Comparison of ENCODE assay signal across 8 cellular contexts in genomic region chr2:112645396-112646101, GRCh38. TPM values are rescaled to one million over a fixed set of nuclear protein-coding genes. Genes with fewer than 3 reads are reported as not detected.
DNase-seq lines count a peak whose midpoint lies in the region; ATAC-seq and TF ChIP-seq lines count a peak whose summit lies in the region.

SLC20A1 (plus strand) TSS chr2:112645939; CDS start chr2:112646829, 890 bp downstream.

- CTCF ChIA-PET in Panc1 (lab: Charles Lee) = interaction anchor here (1.3 kb wide), 1 partner anchor 15 kb away, joined by 6 read pairs; no protein-coding TSS in a partner anchor

- H3K36me3 Mint-ChIP-seq in stimulated activated effector memory CD8-positive, alpha-beta T cell treated with anti-CD3 and anti-CD28 coated beads, Interleukin-12 subunit alpha, Interleukin-12 subunit beta, amount 100 ng/mL, for 72 hours = peaks cover 58% of the 10 kb centered on the region

- WGBS in esophagus muscularis mucosa = 1% methylated on average over 28 of the region's 82 CpGs

- intact Hi-C loops in Panc1 (cut with micrococcal nuclease; ENCODE audit: unreplicated experiment) (no loop called here), esophagus muscularis mucosa (cut with DNase I) (loop anchor here (2.0 to 5.0 kb wide), 2 partner anchors 43 to 61 kb away; partner anchors contain the start of gene CHCHD5)

- peak; percentile 94 for TF ChIP-seq POLR2A in esophagus muscularis mucosa (IDR thresholded peaks at IDR 0.05; ENCODE audit: low read depth)

- H3K27me3 ChIP-seq in Panc1 (ENCODE audit: control insufficient read depth, insufficient read depth, low read length) (no peaks in the 10 kb centered on the region), esophagus muscularis mucosa (no peaks in the 10 kb centered on the region)

- H3K4me1 ChIP-seq in Panc1 (ENCODE audit: control insufficient read depth, insufficient read depth, low read length) (peaks cover 42% of the 10 kb centered on the region), esophagus muscularis mucosa (peaks cover 35 to 54% (median 48%) of the 10 kb centered on the region in 4 donors)

- H3K36me3 ChIP-seq in Panc1 (ENCODE audit: control insufficient read depth, insufficient read depth, low read length) = peaks cover 33% of the 10 kb centered on the region
- peaks cover 0 to 33% (median 20%) of the 10 kb centered on the region in 4 donors for H3K36me3 ChIP-seq in esophagus muscularis mucosa

- POLR2A ChIA-PET in Panc1 (lab: Charles Lee) = interaction anchor here (0.5 to 0.7 kb wide), 6 partner anchors 13 to 76 kb away, joined by 3 to 15 read pairs (median 5); no protein-coding TSS in a partner anchor

- H3K9me3 Mint-ChIP-seq in stimulated activated effector memory CD8-positive, alpha-beta T cell treated with anti-CD3 and anti-CD28 coated beads, Interleukin-12 subunit alpha, Interleukin-12 subunit beta, amount 100 ng/mL, for 72 hours = no peaks in the 10 kb centered on the region

- DNase-seq in DMS53 treated with DMSO at 0.1 percent for 48 hours (lab: John Stamatoyannopoulos, UW; ENCODE audit: unreplicated experiment) (peak; percentile 93), Panc1 (ENCODE audit: low read depth, low spot score) (peak; percentile 66), esophagus muscularis mucosa (ENCODE audit: extremely low spot score) (peak; percentile 97), myocyte (ENCODE audit: low read depth) (peak; percentile 95)
- peak; percentile 90 for DNase-seq in Jurkat, Clone E6-1 (ENCODE audit: low read depth, low spot score)
- DNase-seq in activated T-cell treated with anti-CD3 and anti-CD28 coated beads, Interleukin-2, amount 50 U/mL, for 48 hours = peak; percentile 97 to 99
- peak; percentile 99 for DNase-seq in stimulated activated effector memory CD8-positive, alpha-beta T cell treated with anti-CD3 and anti-CD28 coated beads, Interleukin-12 subunit alpha, Interleukin-12 subunit beta, amount 100 ng/mL, for 72 hours (ENCODE audit: low spot score in 2 of 2)

- H3K27ac ChIP-seq in Panc1 (ENCODE audit: low read length) (peak within 1 kb of the TSS; percentile 94), esophagus muscularis mucosa (replicated peaks in 1 of 4) (peak within 1 kb of the TSS; percentile 98 to 100 (median 99))

- in situ Hi-C loops in Panc1 (cut with HindIII; ENCODE audit: low pct_unique_long_range_greater_than_20kb, low sequenced_read_pairs) = no loop called here

- H3K9me3 ChIP-seq in Panc1 (ENCODE audit: control insufficient read depth, insufficient read depth, low read depth, low read length) (no peaks in the 10 kb centered on the region), esophagus muscularis mucosa (no peaks in the 10 kb centered on the region)

- TF ChIP-seq CTCF in Panc1 (IDR thresholded peaks at IDR 0.05) (peak; percentile 35), esophagus muscularis mucosa (IDR thresholded peaks at IDR 0.05) (peak in 1 of 3 experiments; percentile 38)

- ATAC-seq in GM21619 (IDR thresholded peaks at IDR 0.05; ENCODE audit: unreplicated experiment) = peak; percentile 85
- ATAC-seq in Panc1 = peak; percentile 95
- peak; percentile 92 for ATAC-seq in stimulated activated effector memory CD8-positive, alpha-beta T cell treated with anti-CD3 and anti-CD28 coated beads, Interleukin-12 subunit alpha, Interleukin-12 subunit beta, amount 100 ng/mL, for 72 hours

- peak within 1 kb of the TSS; percentile 86 for H3K27ac Mint-ChIP-seq in stimulated activated effector memory CD8-positive, alpha-beta T cell treated with anti-CD3 and anti-CD28 coated beads, Interleukin-12 subunit alpha, Interleukin-12 subunit beta, amount 100 ng/mL, for 72 hours

- H3K4me3 ChIP-seq in Jurkat, Clone E6-1 (ENCODE audit: low read length) = peak within 1 kb of the TSS; percentile 84
- peak within 1 kb of the TSS; percentile 70 to 86 for H3K4me3 ChIP-seq in Panc1 (ENCODE audit: low read depth in 2 of 2, low read length in 2 of 2)
- peak within 1 kb of the TSS; percentile 89 to 97 (median 93) for H3K4me3 ChIP-seq in esophagus muscularis mucosa

- H3K4me3 Mint-ChIP-seq in stimulated activated effector memory CD8-positive, alpha-beta T cell treated with anti-CD3 and anti-CD28 coated beads, Interleukin-12 subunit alpha, Interleukin-12 subunit beta, amount 100 ng/mL, for 72 hours = peak within 1 kb of the TSS; percentile 80

- H3K4me1 Mint-ChIP-seq in stimulated activated effector memory CD8-positive, alpha-beta T cell treated with anti-CD3 and anti-CD28 coated beads, Interleukin-12 subunit alpha, Interleukin-12 subunit beta, amount 100 ng/mL, for 72 hours = peaks cover 62% of the 10 kb centered on the region

- TF ChIP-seq EP300 in esophagus muscularis mucosa (IDR thresholded peaks at IDR 0.05) = no peak

- BruUV-seq in Panc1 (replicated peaks; lab: Mats Ljungman, UMichigan) = no TSS peak

RNA-seq across cellular contexts. Expression of gene SLC20A1, which starts in this region (rescaled TPM):
- polyA plus RNA-seq in Jurkat, Clone E6-1 (2012; ENCODE audit: insufficient read depth, insufficient read length) = 55.1 TPM
- 72.0 TPM for total RNA-seq in Panc1 (2021; ENCODE audit: unreplicated experiment)
- 22.8 TPM for polyA plus RNA-seq in Panc1 (2012; ENCODE audit: insufficient read length)
- 10 to 100 TPM; 12.0 to 34.1 (median 14.9) TPM for total RNA-seq in esophagus muscularis mucosa
- 22.9 and 36.8 TPM in 2 replicates for total RNA-seq in myocyte
- 125 TPM for polyA plus RNA-seq in myocyte (2012)

Comparison
In these comparisons a context has a peak if more than half of its experiments do, and no peak if none do; other contexts are left out.
1. Peak in every context shown above with its lines: DNase-seq, ATAC-seq, H3K4me3 ChIP-seq and H3K27ac ChIP-seq.